In the genomic region with DNA sequence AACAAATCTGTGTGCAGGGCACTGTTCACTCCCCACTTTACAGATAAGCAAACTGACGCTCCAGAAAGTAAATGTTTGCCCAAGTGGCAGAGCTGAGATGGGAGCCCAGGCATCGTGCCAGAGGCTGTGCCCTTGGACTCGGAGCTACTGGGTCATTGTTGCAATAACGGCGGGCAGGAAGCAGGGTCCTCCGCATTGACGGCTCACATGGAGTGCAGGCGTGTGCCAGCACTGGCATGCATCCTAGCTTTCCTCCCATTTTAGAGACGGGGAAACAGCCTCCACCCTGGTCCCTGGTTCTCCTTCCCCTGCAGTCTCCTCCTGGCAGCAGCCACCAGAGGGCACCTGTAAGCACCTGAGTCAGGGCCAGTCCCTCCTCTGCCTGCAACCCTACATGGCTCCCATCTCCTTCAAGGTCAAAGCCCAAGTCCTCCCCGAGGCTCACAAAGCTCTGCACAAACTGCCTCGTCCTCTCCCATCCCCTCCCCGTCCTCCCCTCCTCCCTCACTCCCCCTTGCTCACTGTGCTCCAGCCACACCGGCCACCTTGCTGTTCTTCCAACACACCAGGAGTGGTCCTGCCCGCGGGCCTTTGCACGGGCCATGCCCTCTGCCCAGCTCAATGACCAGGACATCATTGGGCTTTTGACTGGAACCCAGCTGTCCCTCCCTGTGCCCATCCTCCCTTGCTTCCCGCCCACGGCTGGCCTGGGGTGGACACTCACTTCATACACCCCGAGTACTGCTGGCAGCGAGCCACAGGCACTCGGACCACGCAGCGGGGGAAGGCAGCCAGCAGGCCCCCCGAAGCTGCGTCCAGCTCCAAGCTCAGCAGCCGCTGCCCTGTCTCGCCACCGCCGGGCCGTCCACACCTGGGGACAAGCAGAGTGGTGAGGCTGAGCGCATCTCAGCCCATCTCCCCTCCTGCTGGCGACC, we compare ENCODE assay signal across 1 cellular context.
TF ChIP-seq lines count a peak whose summit lies in the region.

No MANE protein-coding gene starts in this region.

TF ChIP-seq in Ishikawa, 13 proteins besides CTCF, POLR2A, EP300 and RAD21 (continued from another document):
- TF ChIP-seq, protein P1, sequence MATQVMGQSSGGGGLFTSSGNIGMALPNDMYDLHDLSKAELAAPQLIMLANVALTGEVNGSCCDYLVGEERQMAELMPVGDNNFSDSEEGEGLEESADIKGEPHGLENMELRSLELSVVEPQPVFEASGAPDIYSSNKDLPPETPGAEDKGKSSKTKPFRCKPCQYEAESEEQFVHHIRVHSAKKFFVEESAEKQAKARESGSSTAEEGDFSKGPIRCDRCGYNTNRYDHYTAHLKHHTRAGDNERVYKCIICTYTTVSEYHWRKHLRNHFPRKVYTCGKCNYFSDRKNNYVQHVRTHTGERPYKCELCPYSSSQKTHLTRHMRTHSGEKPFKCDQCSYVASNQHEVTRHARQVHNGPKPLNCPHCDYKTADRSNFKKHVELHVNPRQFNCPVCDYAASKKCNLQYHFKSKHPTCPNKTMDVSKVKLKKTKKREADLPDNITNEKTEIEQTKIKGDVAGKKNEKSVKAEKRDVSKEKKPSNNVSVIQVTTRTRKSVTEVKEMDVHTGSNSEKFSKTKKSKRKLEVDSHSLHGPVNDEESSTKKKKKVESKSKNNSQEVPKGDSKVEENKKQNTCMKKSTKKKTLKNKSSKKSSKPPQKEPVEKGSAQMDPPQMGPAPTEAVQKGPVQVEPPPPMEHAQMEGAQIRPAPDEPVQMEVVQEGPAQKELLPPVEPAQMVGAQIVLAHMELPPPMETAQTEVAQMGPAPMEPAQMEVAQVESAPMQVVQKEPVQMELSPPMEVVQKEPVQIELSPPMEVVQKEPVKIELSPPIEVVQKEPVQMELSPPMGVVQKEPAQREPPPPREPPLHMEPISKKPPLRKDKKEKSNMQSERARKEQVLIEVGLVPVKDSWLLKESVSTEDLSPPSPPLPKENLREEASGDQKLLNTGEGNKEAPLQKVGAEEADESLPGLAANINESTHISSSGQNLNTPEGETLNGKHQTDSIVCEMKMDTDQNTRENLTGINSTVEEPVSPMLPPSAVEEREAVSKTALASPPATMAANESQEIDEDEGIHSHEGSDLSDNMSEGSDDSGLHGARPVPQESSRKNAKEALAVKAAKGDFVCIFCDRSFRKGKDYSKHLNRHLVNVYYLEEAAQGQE (IDR thresholded peaks at IDR 0.05; ENCODE audit: low read depth): no peak
